ENCODE assay signal across 24 cellular contexts in the genomic region with DNA sequence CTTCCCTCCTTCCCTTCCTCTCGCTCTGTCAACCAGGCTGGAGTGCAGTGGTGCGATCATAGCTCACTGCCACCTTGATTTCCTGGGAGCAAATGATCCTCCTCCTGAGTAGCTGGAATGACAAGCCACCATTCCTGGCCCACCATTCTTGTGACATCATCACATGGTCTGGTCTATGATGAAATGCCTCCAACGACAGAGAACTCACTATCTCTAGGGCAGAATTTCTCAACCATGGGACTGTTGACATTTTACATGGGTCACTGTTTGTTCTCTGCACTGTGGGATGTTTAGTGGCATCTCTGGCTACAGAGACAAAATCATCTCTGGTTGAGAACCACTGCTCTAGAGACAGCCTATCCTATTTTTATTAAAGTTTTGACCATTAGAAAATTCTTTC. TPM values are rescaled to one million over a fixed set of nuclear protein-coding genes. Genes with fewer than 3 reads are reported as not detected.
A peak's percentile ranks its signal among the peaks of the same experiment; 100 is the strongest.
DNase-seq lines count a peak whose midpoint lies in the region; ATAC-seq and TF ChIP-seq lines count a peak whose summit lies in the region.
"Had no signal": no experiment of that assay in that cellular context is flagged by ENCODE, and none has a peak within 500 bp of the region (broad histone marks: within the 10 kb centered on the region; RNA-seq: fewer than 3 reads in every experiment).

No MANE protein-coding gene starts in this region.

- H3K27me3 ChIP-seq in IMR-90 (ENCODE audit: control insufficient read depth, insufficient read depth, low read length) = no peaks in the 10 kb centered on the region
- H3K27me3 ChIP-seq: BLaER1 treated with 17β-estradiol and CSF1 and Interleukin-3, amounts not matched to agents 10 nM and 100 nM; breast epithelium; neural progenitor cell; SJCRH30 had no signal

- H3K9me1 ChIP-seq in IMR-90 (ENCODE audit: insufficient read depth, low read length) = no peaks in the 10 kb centered on the region

- H2BK20ac ChIP-seq in IMR-90 (ENCODE audit: low read depth, low read length) = no peak overlapping the region

- peaks cover 3% of the 10 kb centered on the region; the same call in 1 of the 2 replicates for H3K4me1 ChIP-seq in IMR-90 (ENCODE audit: control insufficient read depth, insufficient read depth, low read length)
- H3K4me1 ChIP-seq: breast epithelium, neural progenitor cell had no signal

- ATAC-seq in IMR-90 (ENCODE audit: low read depth) = no peak
- no peak for ATAC-seq in GM21717 (IDR thresholded peaks at IDR 0.05; ENCODE audit: unreplicated experiment)
- ATAC-seq in HG02759 (IDR thresholded peaks at IDR 0.05; ENCODE audit: unreplicated experiment) = no peak
- ATAC-seq: activated T-cell treated with anti-CD3 and anti-CD28 coated beads, Interleukin-2, amount 50 U/mL, for 4 hours; GM12878 had no signal

- no peak overlapping the region for H3K9ac ChIP-seq in IMR-90 (ENCODE audit: low read depth, low read length)
- H3K9ac ChIP-seq: BLaER1 treated with 17β-estradiol and CSF1 and Interleukin-3, amounts not matched to agents 10 nM and 100 nM; neural progenitor cell had no signal

- H3K4me2 ChIP-seq in IMR-90 (ENCODE audit: low read depth, low read length) = no peak overlapping the region
- H3K4me2 ChIP-seq: BLaER1 treated with 17β-estradiol and CSF1 and Interleukin-3, amounts not matched to agents 10 nM and 100 nM; neural progenitor cell had no signal

- no peak overlapping the region for H2AK5ac ChIP-seq in IMR-90 (ENCODE audit: low read depth, low read length)

- H3K36me3 ChIP-seq in IMR-90 (ENCODE audit: control insufficient read depth, insufficient read depth, low read length) = no peaks in the 10 kb centered on the region
- H3K36me3 ChIP-seq: breast epithelium, neural progenitor cell had no signal

- no peak overlapping the region for H4K5ac ChIP-seq in IMR-90 (ENCODE audit: low read depth, low read length)

- no peaks in the 10 kb centered on the region for H4K20me1 ChIP-seq in IMR-90 (ENCODE audit: insufficient read depth, low read length)

- 90 to 100% methylated on average over 1 to 2 of the region's 3 CpGs for WGBS in IMR-90 (ENCODE audit: extremely low coverage in 2 of 2, insufficient read length in 1 of 2), 2 experiments

- CTCF ChIA-PET in IMR-90 (lab: Yijun Ruan, JAX) = interaction anchor here (1.0 kb wide), 1 partner anchor 45 kb away, joined by 4 read pairs; no protein-coding TSS in a partner anchor

- no peak for TF ChIP-seq POLR2A in IMR-90 (IDR thresholded peaks at IDR 0.05; ENCODE audit: low read depth, low read length)

- no peak overlapping the region for H3K4me3 ChIP-seq in IMR-90 (ENCODE audit: insufficient read depth, low read depth, low read length)
- H3K4me3 ChIP-seq: BLaER1 treated with 17β-estradiol and CSF1 and Interleukin-3, amounts not matched to agents 10 nM and 100 nM; breast epithelium; GM12878; neural progenitor cell; SJCRH30 had no signal

- H3K14ac ChIP-seq in IMR-90 (replicated peaks; ENCODE audit: low read depth, low read length) = no peak overlapping the region

- H3K79me1 ChIP-seq in IMR-90 (ENCODE audit: low read depth in 1 of 2, low read length in 2 of 2) = peaks cover 27 to 45% of the 10 kb centered on the region in 2 experiments

- H3K23ac ChIP-seq in IMR-90 (ENCODE audit: low read depth, low read length) = no peak overlapping the region

- POLR2A ChIA-PET in IMR-90 (lab: Charles Lee; ENCODE audit: unreplicated experiment) = no interaction called here

- in situ Hi-C loops in IMR-90 (cut with MboI; ENCODE audit: low sequenced_read_pairs) = no loop called here

- no peak overlapping the region for H3K27ac ChIP-seq in IMR-90 (ENCODE audit: insufficient read depth, low read length)
- H3K27ac ChIP-seq: BLaER1 treated with 17β-estradiol and CSF1 and Interleukin-3, amounts not matched to agents 10 nM and 100 nM; breast epithelium; neural progenitor cell; SJCRH30 had no signal

- peaks cover 0 to 11% of the 10 kb centered on the region in 2 donors for H3K36me3 Mint-ChIP-seq in CD14-positive monocyte
- H3K36me3 Mint-ChIP-seq in activated T-helper 2 cell treated with anti-CD3 and anti-CD28 coated beads, Interferon-gamma antibody, Interleukin-2, Interleukin-4, amounts not matched to agents 10 μg/mL and 5 μg/mL and 100 μg/mL, durations not matched to agents 14 hours and 24 hours and 36 hours (ENCODE audit: low read depth) = peaks cover 30% of the 10 kb centered on the region

- H3K9me3 ChIP-seq in IMR-90 (ENCODE audit: control insufficient read depth, insufficient read depth, low read length) = no peaks in the 10 kb centered on the region
- H3K9me3 ChIP-seq: breast epithelium had no signal

- DNase-seq in CD14-positive monocyte (ENCODE audit: low spot score) = no peak
- no peak for DNase-seq in IMR-90
- no peak for DNase-seq in activated T-helper 2 cell treated with anti-CD3 and anti-CD28 coated beads, Interferon-gamma antibody, Interleukin-2, Interleukin-4, amounts not matched to agents 10 μg/mL and 5 μg/mL and 100 μg/mL, durations not matched to agents 14 hours and 24 hours and 36 hours (ENCODE audit: low spot score)
- peak; percentile 42 for DNase-seq in kidney tubule cell (ENCODE audit: low spot score)
- DNase-seq in DMS 273 (lab: John Stamatoyannopoulos, UW; ENCODE audit: unreplicated experiment) = no peak
- DNase-seq: ACHN; activated CD4-positive, alpha-beta T cell treated with anti-CD3 and anti-CD28 coated beads for 4 hours; activated naive CD4-positive, alpha-beta T cell treated with Interleukin-2 at 50 U/mL for 16 hours; activated T-cell treated with anti-CD3 and anti-CD28 coated beads, Interleukin-2, amount 50 U/mL, for 4 hours; amniotic stem cell; Calu3; cortex of kidney; glutamatergic neuron; NCI-H774; SJCRH30; stimulated activated CD8-positive, alpha-beta memory T cell treated with anti-CD3 and anti-CD28 coated beads, Interleukin-4, amount 100 ng/mL, for 48 hours; T-helper 1 cell had no signal

- H3K9me3 Mint-ChIP-seq in CD14-positive monocyte = peaks cover 0 to 2% (median 0%) of the 10 kb centered on the region in 7 donors
- H3K9me3 Mint-ChIP-seq in activated T-helper 2 cell treated with anti-CD3 and anti-CD28 coated beads, Interferon-gamma antibody, Interleukin-2, Interleukin-4, amounts not matched to agents 10 μg/mL and 5 μg/mL and 100 μg/mL, durations not matched to agents 14 hours and 24 hours and 36 hours = no peaks in the 10 kb centered on the region
- H3K9me3 Mint-ChIP-seq: activated T-cell treated with anti-CD3 and anti-CD28 coated beads, Interleukin-2, amount 50 U/mL, for 4 hours had no signal

- dilution Hi-C loops in IMR-90 (cut with HindIII; ENCODE audit: low sequenced_read_pairs, unreplicated experiment) = no loop called here

- no peak overlapping the region for H2BK120ac ChIP-seq in IMR-90 (ENCODE audit: low read depth, low read length)

- no peak overlapping the region for H3K56ac ChIP-seq in IMR-90 (ENCODE audit: extremely low read depth, insufficient read depth, low read length)

- H3K27ac Mint-ChIP-seq in CD14-positive monocyte = peak overlapping the region; percentile 51 to 98 (median 94)
- peak overlapping the region; percentile 65 for H3K27ac Mint-ChIP-seq in activated T-helper 2 cell treated with anti-CD3 and anti-CD28 coated beads, Interferon-gamma antibody, Interleukin-2, Interleukin-4, amounts not matched to agents 10 μg/mL and 5 μg/mL and 100 μg/mL, durations not matched to agents 14 hours and 24 hours and 36 hours
- H3K27ac Mint-ChIP-seq: neural progenitor cell, progenitor cell of endocrine pancreas had no signal

- no peak overlapping the region for H4K91ac ChIP-seq in IMR-90 (ENCODE audit: insufficient read depth, low read depth, low read length)

- no peak overlapping the region for H2BK5ac ChIP-seq in IMR-90 (ENCODE audit: low read depth, low read length, poor library complexity, severe bottlenecking)

- H2AK9ac ChIP-seq in IMR-90 (replicated peaks; ENCODE audit: low read depth, low read length, poor library complexity) = no peak overlapping the region

- intact Hi-C loops in CD14-positive monocyte (cut with micrococcal nuclease) (no loop called here), IMR-90 (cut with micrococcal nuclease) (no loop called here)
- intact Hi-C loops in activated T-helper 2 cell treated with anti-CD3 and anti-CD28 coated beads, Interferon-gamma antibody, Interleukin-2, Interleukin-4, amounts not matched to agents 10 μg/mL and 5 μg/mL and 100 μg/mL, durations not matched to agents 14 hours and 24 hours and 36 hours (cut with micrococcal nuclease) = no loop called here

- peak overlapping the region in 1 of 2 donors; percentile 64 for H3K4me3 Mint-ChIP-seq in CD14-positive monocyte
- no peak overlapping the region for H3K4me3 Mint-ChIP-seq in activated T-helper 2 cell treated with anti-CD3 and anti-CD28 coated beads, Interferon-gamma antibody, Interleukin-2, Interleukin-4, amounts not matched to agents 10 μg/mL and 5 μg/mL and 100 μg/mL, durations not matched to agents 14 hours and 24 hours and 36 hours (ENCODE audit: low read depth)
- H3K4me3 Mint-ChIP-seq: activated T-cell treated with anti-CD3 and anti-CD28 coated beads, Interleukin-2, amount 50 U/mL, for 4 hours; neural progenitor cell had no signal

- no peak overlapping the region for H3K18ac ChIP-seq in IMR-90 (ENCODE audit: low read depth, low read length)

- no peak overlapping the region for H4K8ac ChIP-seq in IMR-90 (ENCODE audit: low read depth in 2 of 2, low read length in 2 of 2)

- H3K4ac ChIP-seq in IMR-90 (ENCODE audit: low read depth, low read length) = no peak overlapping the region

- H3K4me1 Mint-ChIP-seq in CD14-positive monocyte = peaks cover 46% of the 10 kb centered on the region
- H3K4me1 Mint-ChIP-seq in activated T-helper 2 cell treated with anti-CD3 and anti-CD28 coated beads, Interferon-gamma antibody, Interleukin-2, Interleukin-4, amounts not matched to agents 10 μg/mL and 5 μg/mL and 100 μg/mL, durations not matched to agents 14 hours and 24 hours and 36 hours (ENCODE audit: low read depth) = peaks cover 39% of the 10 kb centered on the region
- H3K4me1 Mint-ChIP-seq: neural progenitor cell had no signal

- no peak overlapping the region for H2BK15ac ChIP-seq in IMR-90 (ENCODE audit: low read depth, low read length)

- BruUV-seq in IMR-90 (replicated peaks; lab: Mats Ljungman, UMichigan) = no TSS peak

- H2AFZ ChIP-seq in IMR-90 (replicated peaks; ENCODE audit: low read length, poor library complexity) = no peak overlapping the region
- H2AFZ ChIP-seq: neural progenitor cell had no signal

- TF ChIP-seq CTCF in CD14-positive monocyte (IDR thresholded peaks at IDR 0.05) (no peak), IMR-90 (conservative IDR thresholded peaks at IDR 0.05; ENCODE audit: low read depth, low read length) (no peak)

- H3K27me3 Mint-ChIP-seq in CD14-positive monocyte (ENCODE audit: low read depth in 3 of 3) = no peaks in the 10 kb centered on the region
- no peaks in the 10 kb centered on the region for H3K27me3 Mint-ChIP-seq in activated T-helper 2 cell treated with anti-CD3 and anti-CD28 coated beads, Interferon-gamma antibody, Interleukin-2, Interleukin-4, amounts not matched to agents 10 μg/mL and 5 μg/mL and 100 μg/mL, durations not matched to agents 14 hours and 24 hours and 36 hours (ENCODE audit: low read depth)
- H3K27me3 Mint-ChIP-seq: progenitor cell of endocrine pancreas had no signal

- TF ChIP-seq RAD21 in IMR-90 (IDR thresholded peaks at IDR 0.05; ENCODE audit: low read length) = no peak

RNA-seq across cellular contexts. Expression of gene VRK1, which starts 9.7 kb away (rescaled TPM):
- polyA plus RNA-seq in CD14-positive monocyte (10 to 100 TPM; 13.2 to 14.3 TPM), IMR-90 (2012; rRNA removed) (10.9 and 14.2 TPM in 2 replicates)
- 19.9 and 41.7 TPM in 2 replicates for total RNA-seq in IMR-90 (2012; rRNA removed)
- polyA plus RNA-seq in IMR-90 (2012; cell fraction: cytosol; rRNA removed) = 1.2 and 1.3 TPM in 2 replicates
- polyA plus RNA-seq in IMR-90 (2012; cell fraction: nucleus; rRNA removed; ENCODE audit: low replicate concordance) = 0.91 and 3.7 TPM in 2 replicates
- 67.8 and 70.4 TPM in 2 replicates for total RNA-seq in activated T-helper 2 cell treated with anti-CD3 and anti-CD28 coated beads, Interferon-gamma antibody, Interleukin-2, Interleukin-4, amounts not matched to agents 10 μg/mL and 5 μg/mL and 100 μg/mL, durations not matched to agents 14 hours and 24 hours and 36 hours
